ENCODE assay signal across 10 cellular contexts in genomic region chr1:12172042-12172851, GRCh38. TPM values are rescaled to one million over a fixed set of nuclear protein-coding genes. Genes with fewer than 3 reads are reported as not detected.
A peak's percentile ranks its signal among the peaks of the same experiment; 100 is the strongest.
DNase-seq lines count a peak whose midpoint lies in the region.
"Had no signal": no experiment of that assay in that cellular context is flagged by ENCODE, and none has a peak within 500 bp of the region (broad histone marks: within the 10 kb centered on the region; RNA-seq: fewer than 3 reads in every experiment).

No MANE protein-coding gene starts in this region.

- H3K27ac Mint-ChIP-seq in activated T-cell treated with anti-CD3 and anti-CD28 coated beads, Interleukin-2, amount 50 U/mL, for 24 hours, result peak overlapping the region; percentile 98
- H3K27ac Mint-ChIP-seq in immature natural killer cell, result peak overlapping the region; percentile 99 to 100 (median 100)
- peak overlapping the region; percentile 87 for H3K27ac Mint-ChIP-seq in stimulated activated naive CD8-positive, alpha-beta T cell treated with anti-CD3 and anti-CD28 coated beads, Interleukin-15, Interleukin-2, amounts not matched to agents 100 ng/mL and 50 ng/mL, for 24 hours

- H3K27me3 Mint-ChIP-seq in activated T-cell treated with anti-CD3 and anti-CD28 coated beads, Interleukin-2, amount 50 U/mL, for 24 hours, result no peaks in the 10 kb centered on the region
- peaks cover 21 to 51% (median 44%) of the 10 kb centered on the region in 3 donors for H3K27me3 Mint-ChIP-seq in immature natural killer cell (ENCODE audit: low read depth in 3 of 3)
- no peaks in the 10 kb centered on the region for H3K27me3 Mint-ChIP-seq in stimulated activated naive CD8-positive, alpha-beta T cell treated with anti-CD3 and anti-CD28 coated beads, Interleukin-15, Interleukin-2, amounts not matched to agents 100 ng/mL and 50 ng/mL, for 24 hours

- H3K9me3 Mint-ChIP-seq in activated T-cell treated with anti-CD3 and anti-CD28 coated beads, Interleukin-2, amount 50 U/mL, for 24 hours, result peaks cover 4% of the 10 kb centered on the region
- H3K9me3 Mint-ChIP-seq in immature natural killer cell, result no peaks in the 10 kb centered on the region
- peaks cover 4% of the 10 kb centered on the region for H3K9me3 Mint-ChIP-seq in stimulated activated naive CD8-positive, alpha-beta T cell treated with anti-CD3 and anti-CD28 coated beads, Interleukin-15, Interleukin-2, amounts not matched to agents 100 ng/mL and 50 ng/mL, for 24 hours

- peak overlapping the region; percentile 99 for H3K4me3 Mint-ChIP-seq in activated T-cell treated with anti-CD3 and anti-CD28 coated beads, Interleukin-2, amount 50 U/mL, for 24 hours
- H3K4me3 Mint-ChIP-seq in immature natural killer cell, result peak overlapping the region; percentile 67 to 85 (median 79)
- H3K4me3 Mint-ChIP-seq in stimulated activated naive CD8-positive, alpha-beta T cell treated with anti-CD3 and anti-CD28 coated beads, Interleukin-15, Interleukin-2, amounts not matched to agents 100 ng/mL and 50 ng/mL, for 24 hours, result peak overlapping the region; percentile 68

- DNase-seq in activated CD4-positive, alpha-beta T cell treated with anti-CD3 and anti-CD28 coated beads for 4 hours, result peak; percentile 39 to 44
- no peak for DNase-seq in activated CD4-positive, alpha-beta T cell treated with anti-CD3 and anti-CD28 coated beads for 1 hour
- peak; percentile 54 for DNase-seq in activated T-cell treated with anti-CD3 and anti-CD28 coated beads, Interleukin-2, amount 50 U/mL, for 24 hours
- DNase-seq in immature natural killer cell (peak; percentile 39 to 44 (median 43)), OCI-M2 (lab: John Stamatoyannopoulos, UW; ENCODE audit: unreplicated experiment) (no peak), NOMO-1 (lab: John Stamatoyannopoulos, UW; ENCODE audit: unreplicated experiment in 2 of 2) (no peak), amygdala (lab: John Stamatoyannopoulos, UW) (no peak)
- DNase-seq: GOT3, NCI-H1105 had no signal

- peaks cover 92% of the 10 kb centered on the region for H3K4me1 Mint-ChIP-seq in activated T-cell treated with anti-CD3 and anti-CD28 coated beads, Interleukin-2, amount 50 U/mL, for 24 hours (ENCODE audit: low read depth)
- peaks cover 96% of the 10 kb centered on the region in 2 donors for H3K4me1 Mint-ChIP-seq in immature natural killer cell
- H3K4me1 Mint-ChIP-seq in stimulated activated naive CD8-positive, alpha-beta T cell treated with anti-CD3 and anti-CD28 coated beads, Interleukin-15, Interleukin-2, amounts not matched to agents 100 ng/mL and 50 ng/mL, for 24 hours (ENCODE audit: low read depth), result peaks cover 93% of the 10 kb centered on the region

- peaks cover 94% of the 10 kb centered on the region for H3K36me3 Mint-ChIP-seq in activated T-cell treated with anti-CD3 and anti-CD28 coated beads, Interleukin-2, amount 50 U/mL, for 24 hours (ENCODE audit: low read depth)
- H3K36me3 Mint-ChIP-seq in immature natural killer cell, result peaks cover 8 to 18% (median 11%) of the 10 kb centered on the region in 3 donors
- peaks cover 61% of the 10 kb centered on the region for H3K36me3 Mint-ChIP-seq in stimulated activated naive CD8-positive, alpha-beta T cell treated with anti-CD3 and anti-CD28 coated beads, Interleukin-15, Interleukin-2, amounts not matched to agents 100 ng/mL and 50 ng/mL, for 24 hours (ENCODE audit: low read depth)

RNA-seq across cellular contexts. Expression of gene TNFRSF1B, which starts 5.5 kb away (rescaled TPM):
- 100 to 1,000 TPM; 162 to 269 (median 165) TPM for polyA plus RNA-seq in immature natural killer cell

RNA-seq across cellular contexts. Expression of gene VPS13D, which starts 57.6 kb away (rescaled TPM):
- 1 to 10 TPM; 4.2 to 9.9 (median 6.6) TPM for polyA plus RNA-seq in immature natural killer cell

Comparison
In these comparisons a context has a peak if more than half of its experiments do, and no peak if none do; other contexts are left out.
1. DNase-seq: peak in activated CD4-positive, alpha-beta T cell treated with anti-CD3 and anti-CD28 coated beads for 4 hours (2 of 2), activated T-cell treated with anti-CD3 and anti-CD28 coated beads, Interleukin-2, amount 50 U/mL, for 24 hours (single experiment) and immature natural killer cell (3 of 3); none in activated CD4-positive, alpha-beta T cell treated with anti-CD3 and anti-CD28 coated beads for 1 hour (single experiment), OCI-M2 (single experiment), NOMO-1 (0 of 2) and amygdala (0 of 56).
2. Peak in every context shown above with its lines, with median percentiles within 50 percentile points of each other: H3K27ac Mint-ChIP-seq and H3K4me3 Mint-ChIP-seq.